Comparison of ENCODE assay signal across 2 cellular contexts in the genomic region with DNA sequence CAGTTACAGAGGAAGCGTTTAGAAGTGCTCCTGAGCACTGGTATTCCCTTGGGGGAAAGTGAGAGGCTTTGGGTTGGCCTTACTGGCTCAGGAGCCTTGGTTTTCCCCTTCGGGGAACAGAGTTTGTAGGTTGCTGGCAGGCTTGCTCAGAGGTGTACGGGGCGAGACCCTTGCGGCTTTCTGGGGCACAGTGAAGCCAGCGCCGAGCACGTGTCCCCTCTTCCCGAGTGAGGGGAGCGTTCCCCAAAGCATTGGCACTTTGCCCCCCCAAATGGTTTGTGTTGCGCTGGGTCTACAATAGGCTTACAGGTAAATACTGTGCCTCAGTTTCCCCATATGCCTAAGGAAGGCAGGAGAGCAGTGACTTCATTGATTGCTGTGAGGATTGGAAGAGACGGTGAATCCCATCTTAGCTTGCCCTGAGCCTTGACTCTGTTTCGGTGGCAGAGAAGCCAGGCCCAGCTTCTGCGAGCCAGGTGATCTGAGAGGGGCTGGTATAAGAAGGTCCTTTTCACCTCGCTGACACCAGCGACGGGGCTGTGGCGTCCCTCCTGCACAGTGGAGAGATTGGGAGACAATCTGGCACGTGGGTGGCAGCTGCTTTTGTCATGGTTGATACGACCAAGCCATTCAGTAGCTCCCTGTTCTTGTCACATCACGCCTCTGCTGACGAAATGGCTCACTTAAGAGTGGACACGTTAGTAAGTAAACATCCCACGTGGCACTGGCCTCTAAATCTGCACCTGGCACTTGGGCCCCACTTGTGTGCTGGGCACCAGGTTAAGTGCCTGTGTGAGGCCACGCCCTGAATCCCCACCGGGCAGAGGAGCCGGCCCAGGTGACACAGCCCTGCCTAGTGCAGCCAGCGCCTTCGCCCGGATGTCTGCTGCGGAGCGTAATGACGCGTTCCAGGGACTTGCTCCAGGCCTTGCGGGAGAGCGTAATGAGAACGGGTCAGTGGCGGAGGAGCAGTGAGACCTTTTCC.
TF ChIP-seq lines count a peak whose summit lies in the region.

No MANE protein-coding gene starts in this region.

TF ChIP-seq in H1, 55 proteins besides CTCF, POLR2A, EP300 and RAD21:
- no peak for TF ChIP-seq NANOG (IDR thresholded peaks at IDR 0.05; ENCODE audit: insufficient read depth, low read depth, low read length, poor library complexity, severe bottlenecking)
- TF ChIP-seq ZNF274 (IDR thresholded peaks at IDR 0.05; ENCODE audit: borderline replicate concordance, extremely low read depth, low read length), result no peak
- no peak for TF ChIP-seq BCL11A (IDR thresholded peaks at IDR 0.05; ENCODE audit: low read depth in 2 of 2, low read length in 2 of 2)
- no peak for TF ChIP-seq E2F6 (IDR thresholded peaks at IDR 0.05)
- no peak for TF ChIP-seq SUZ12 (IDR thresholded peaks at IDR 0.05; ENCODE audit: low read length)
- TF ChIP-seq TEAD4 (IDR thresholded peaks at IDR 0.05; ENCODE audit: low read depth, low read length), result no peak
- TF ChIP-seq TCF12 (IDR thresholded peaks at IDR 0.05; ENCODE audit: low read depth, low read length), result no peak

TF ChIP-seq in GM12891, 5 proteins besides CTCF, POLR2A, EP300 and RAD21:
- no peak for TF ChIP-seq PAX5 (IDR thresholded peaks at IDR 0.05; ENCODE audit: insufficient read depth, low read length, severe bottlenecking)
- TF ChIP-seq SPI1 (IDR thresholded peaks at IDR 0.05; ENCODE audit: low read depth, low read length), result no peak
- no peak for TF ChIP-seq POLR2AphosphoS5 (IDR thresholded peaks at IDR 0.05; ENCODE audit: low read depth, low read length)
- no peak for TF ChIP-seq TAF1 (IDR thresholded peaks at IDR 0.05; ENCODE audit: low read depth, low read length)
- no peak for TF ChIP-seq POU2F2 (IDR thresholded peaks at IDR 0.05; ENCODE audit: low read depth, low read length)
